Comparison of ENCODE assay signal across 39 cellular contexts in the genomic region with DNA sequence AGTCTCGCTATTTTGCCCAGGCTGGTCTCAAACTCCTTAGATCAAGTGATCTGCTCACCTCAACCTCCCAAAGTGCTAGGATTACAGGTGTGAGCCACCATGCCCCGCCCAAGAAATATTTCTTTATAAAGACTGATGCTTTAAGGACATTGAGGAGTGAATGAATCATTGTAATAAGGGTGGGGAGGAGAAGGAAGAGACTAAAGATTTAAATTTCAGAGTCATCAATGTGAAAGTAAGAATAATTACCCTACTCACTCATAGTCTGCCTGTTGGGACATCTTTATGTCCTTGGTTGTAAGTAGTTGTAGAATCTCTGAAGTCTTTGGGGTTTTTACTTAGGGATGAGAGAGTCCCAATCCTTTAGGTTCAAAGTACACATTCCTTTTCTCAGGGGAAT. TPM values are rescaled to one million over a fixed set of nuclear protein-coding genes. Genes with fewer than 3 reads are reported as not detected.
DNase-seq lines count a peak whose midpoint lies in the region; ATAC-seq, FAIRE-seq and TF ChIP-seq lines count a peak whose summit lies in the region.
"Had no signal": no experiment of that assay in that cellular context is flagged by ENCODE, and none has a peak within 500 bp of the region (broad histone marks: within the 10 kb centered on the region; RNA-seq: fewer than 3 reads in every experiment).

No MANE protein-coding gene starts in this region.

- no peak overlapping the region for H3K4me3 ChIP-seq in A549
- H3K4me3 ChIP-seq in DOHH2 (ENCODE audit: low read length) = no peak overlapping the region
- H3K4me3 ChIP-seq in PC-3 (ENCODE audit: low read length) = no peak overlapping the region
- no peak overlapping the region for H3K4me3 ChIP-seq in esophagus muscularis mucosa
- H3K4me3 ChIP-seq in CD8-positive, alpha-beta memory T cell (ENCODE audit: low read length) = no peak overlapping the region
- H3K4me3 ChIP-seq: BLaER1, body of pancreas, gastroesophageal sphincter, lower lobe of right lung, upper lobe of right lung had no signal

- 0 out of 3 replicates have a peak, but pooled peaks cover 2% of the 10 kb centered on the region for H3K9me3 ChIP-seq in A549
- H3K9me3 ChIP-seq in DOHH2 (ENCODE audit: control insufficient read depth, insufficient read depth, low read length) = peaks cover 7% of the 10 kb centered on the region; the same call in 1 of the 2 replicates
- no peaks in the 10 kb centered on the region for H3K9me3 ChIP-seq in PC-3 (ENCODE audit: low read length)
- H3K9me3 ChIP-seq in esophagus muscularis mucosa = no peaks in the 10 kb centered on the region
- H3K9me3 ChIP-seq in CD8-positive, alpha-beta memory T cell (ENCODE audit: low read length) = peaks cover 5% of the 10 kb centered on the region
- H3K9me3 ChIP-seq: body of pancreas, gastroesophageal sphincter, lower lobe of right lung, upper lobe of right lung had no signal

- peak overlapping the region; percentile 39 for H3K4me2 ChIP-seq in A549
- 0 out of 2 replicates have a peak overlapping the region, but pooled peaks have one; percentile 16 for H3K4me2 ChIP-seq in DOHH2 (ENCODE audit: low read length)
- 0 out of 2 replicates have a peak overlapping the region, but pooled peaks have one; percentile 5 for H3K4me2 ChIP-seq in PC-3 (ENCODE audit: low read length)
- H3K4me2 ChIP-seq: BLaER1 had no signal

- TF ChIP-seq POLR2A in A549 (IDR thresholded peaks at IDR 0.05; ENCODE audit: low read length) (no peak), esophagus muscularis mucosa (IDR thresholded peaks at IDR 0.05; ENCODE audit: low read depth) (no peak)

- CTCF ChIA-PET in A549 (lab: Yijun Ruan, JAX) (no interaction called here), PC-3 (lab: Charles Lee) (no interaction called here)
- CTCF ChIA-PET in CD8-positive, alpha-beta memory T cell (lab: Charles Lee) = no interaction called here

- peaks cover 4 to 10% (median 7%) of the 10 kb centered on the region in 3 donors for H3K36me3 Mint-ChIP-seq in CD8-positive, alpha-beta memory T cell
- H3K36me3 Mint-ChIP-seq: natural killer cell treated with Interleukin-12 subunit alpha and Interleukin-12 subunit beta and Interleukin-15 and Interleukin-18, amount 100 ng/mL, for 72 hours had no signal

- no peaks in the 10 kb centered on the region for H3K9me2 ChIP-seq in DOHH2 (replicated peaks; ENCODE audit: control insufficient read depth, low read length)
- no peaks in the 10 kb centered on the region for H3K9me2 ChIP-seq in PC-3 (replicated peaks; ENCODE audit: low read length)

- H2AFZ ChIP-seq in PC-3 (ENCODE audit: low read length) = no peak overlapping the region

- POLR2A ChIA-PET in A549 (lab: Yijun Ruan, JAX) = no interaction called here
- POLR2A ChIA-PET in PC-3 (lab: Charles Lee; ENCODE audit: unreplicated experiment) = no interaction called here
- POLR2A ChIA-PET in CD8-positive, alpha-beta memory T cell (lab: Charles Lee) = no interaction called here

- no peak for DNase-seq in A549 (ENCODE audit: low read depth in 1 of 2, low spot score in 1 of 2)
- peak; percentile 49 for DNase-seq in PC-3
- DNase-seq in foreskin keratinocyte = peak in 1 of 2 donors; percentile 75
- no peak for DNase-seq in esophagus muscularis mucosa (ENCODE audit: extremely low spot score)
- DNase-seq in T1000 (lab: John Stamatoyannopoulos, UW) = no peak
- no peak for DNase-seq in HuH-7.5 (ENCODE audit: low spot score)
- no peak for DNase-seq in CD8-positive, alpha-beta memory T cell
- DNase-seq: activated CD4-positive, alpha-beta T cell treated with anti-CD3 and anti-CD28 coated beads for 48 hours; activated gamma-delta T cell treated with Interleukin-2 at 50 U/mL for 16 hours; activated T-cell treated with anti-CD3 and anti-CD28 coated beads, Interleukin-2, amount 50 U/mL, for 24 hours; body of pancreas; cerebellar nuclear complex; dermis blood vessel endothelial cell; DMS153; KBM-7; kidney glomerular epithelial cell; lower lobe of right lung; MM.1S; NCI-H1417; NCI-H2029 treated with DMSO at 0.1 percent for 48 hours; NCI-H524 treated with DMSO at 0.1 percent for 48 hours; SHP77 treated with DMSO at 0.1 percent for 48 hours; stimulated activated CD4-positive, alpha-beta T cell treated with anti-CD3 and anti-CD28 coated beads, Interleukin-15, amount 100 ng/mL, for 24 hours; stimulated activated CD4-positive, alpha-beta T cell treated with anti-CD3 and anti-CD28 coated beads, Interleukin-4, amount 100 ng/mL, for 4 hours; substantia nigra; upper lobe of right lung had no signal

- TF ChIP-seq EP300 in A549 (IDR thresholded peaks at IDR 0.05) (no peak), esophagus muscularis mucosa (IDR thresholded peaks at IDR 0.05) (no peak)

- peaks cover 0 to 7% (median 5%) of the 10 kb centered on the region in 5 donors for H3K9me3 Mint-ChIP-seq in CD8-positive, alpha-beta memory T cell
- H3K9me3 Mint-ChIP-seq: natural killer cell treated with Interleukin-12 subunit alpha and Interleukin-12 subunit beta and Interleukin-15 and Interleukin-18, amount 100 ng/mL, for 72 hours had no signal

- TF ChIP-seq CTCF in A549 (IDR thresholded peaks at IDR 0.05) = no peak
- no peak for TF ChIP-seq CTCF in DOHH2 (IDR thresholded peaks at IDR 0.05; ENCODE audit: low read depth, low read length, poor library complexity, severe bottlenecking)
- no peak for TF ChIP-seq CTCF in PC-3 (conservative IDR thresholded peaks at IDR 0.05; ENCODE audit: low read depth, low read length)
- TF ChIP-seq CTCF in foreskin keratinocyte (conservative IDR thresholded peaks at IDR 0.05) = no peak
- TF ChIP-seq CTCF in esophagus muscularis mucosa (IDR thresholded peaks at IDR 0.05) = no peak

- peaks cover 50 to 87% (median 74%) of the 10 kb centered on the region in 3 donors for H3K4me1 Mint-ChIP-seq in CD8-positive, alpha-beta memory T cell

- no peak overlapping the region for H3K27ac ChIP-seq in A549
- no peak overlapping the region for H3K27ac ChIP-seq in DOHH2 (ENCODE audit: low read depth, low read length)
- H3K27ac ChIP-seq in PC-3 (ENCODE audit: low read length) = no peak overlapping the region
- H3K27ac ChIP-seq in foreskin keratinocyte = peak overlapping the region; percentile 43
- H3K27ac ChIP-seq in esophagus muscularis mucosa (replicated peaks in 1 of 4) = no peak overlapping the region
- H3K27ac ChIP-seq in CD8-positive, alpha-beta memory T cell (ENCODE audit: low read depth, low read length) = no peak overlapping the region
- H3K27ac ChIP-seq: BLaER1, body of pancreas, gastroesophageal sphincter, lower lobe of right lung, upper lobe of right lung had no signal

- peaks cover 99% of the 10 kb centered on the region for H3K79me2 ChIP-seq in DOHH2 (ENCODE audit: control insufficient read depth, low read length)
- peaks cover 100% of the 10 kb centered on the region for H3K79me2 ChIP-seq in PC-3 (ENCODE audit: low read length)

- H3K36me3 ChIP-seq in DOHH2 (ENCODE audit: control insufficient read depth, low read length) (peaks cover 23% of the 10 kb centered on the region), PC-3 (ENCODE audit: low read depth, low read length) (peaks cover 18% of the 10 kb centered on the region), esophagus muscularis mucosa (no peaks in the 10 kb centered on the region)
- H3K36me3 ChIP-seq in CD8-positive, alpha-beta memory T cell (ENCODE audit: insufficient read depth, low read length) = no peaks in the 10 kb centered on the region
- H3K36me3 ChIP-seq: gastroesophageal sphincter, lower lobe of right lung, upper lobe of right lung had no signal

- ATAC-seq in A549 (no peak), PC-3 (no peak; the same call in 1 of the 2 replicates), foreskin keratinocyte (peak; percentile 57)
- ATAC-seq: body of pancreas; gastroesophageal sphincter; lower lobe of right lung; natural killer cell treated with Interleukin-12 subunit alpha and Interleukin-12 subunit beta and Interleukin-15 and Interleukin-18, amount 100 ng/mL, for 72 hours; Panc1; upper lobe of right lung had no signal

- TF ChIP-seq RAD21 in A549 (conservative IDR thresholded peaks at IDR 0.05 in 1 of 2, IDR thresholded peaks at IDR 0.05 in 1 of 2) = no peak

- H3K27me3 ChIP-seq in DOHH2 (ENCODE audit: control insufficient read depth, low read length) = no peaks in the 10 kb centered on the region
- no peaks in the 10 kb centered on the region for H3K27me3 ChIP-seq in PC-3 (ENCODE audit: low read length)
- H3K27me3 ChIP-seq in foreskin keratinocyte = no peaks in the 10 kb centered on the region
- no peaks in the 10 kb centered on the region for H3K27me3 ChIP-seq in esophagus muscularis mucosa
- no peaks in the 10 kb centered on the region for H3K27me3 ChIP-seq in CD8-positive, alpha-beta memory T cell (ENCODE audit: insufficient read depth, low read length, poor library complexity, severe bottlenecking)
- H3K27me3 ChIP-seq: BLaER1, body of pancreas, gastroesophageal sphincter, upper lobe of right lung had no signal

- BruUV-seq in PC-3 (replicated peaks; lab: Mats Ljungman, UMichigan) = no TSS peak

- H3F3A ChIP-seq in DOHH2 (ENCODE audit: control insufficient read depth, insufficient read depth) (peaks cover 10% of the 10 kb centered on the region), PC-3 (ENCODE audit: low read length, unreplicated experiment) (no peaks in the 10 kb centered on the region)

- H4K20me1 ChIP-seq in DOHH2 (ENCODE audit: control insufficient read depth, insufficient read depth, low read depth, low read length) (peaks cover 6% of the 10 kb centered on the region; the same call in 1 of the 2 replicates), PC-3 (ENCODE audit: low read length) (peaks cover 85% of the 10 kb centered on the region)

- no peaks in the 10 kb centered on the region for H3K27me3 Mint-ChIP-seq in CD8-positive, alpha-beta memory T cell
- H3K27me3 Mint-ChIP-seq: activated T-cell treated with anti-CD3 and anti-CD28 coated beads, Interleukin-2, amount 50 U/mL, for 24 hours; natural killer cell treated with Interleukin-12 subunit alpha and Interleukin-12 subunit beta and Interleukin-15 and Interleukin-18, amount 100 ng/mL, for 72 hours had no signal

- intact Hi-C loops in PC-3 (cut with micrococcal nuclease) = no loop called here
- intact Hi-C loops in esophagus muscularis mucosa (cut with DNase I) = no loop called here

- H3K4me1 ChIP-seq in A549 (peaks cover 30% of the 10 kb centered on the region), DOHH2 (ENCODE audit: control insufficient read depth, low read length) (peaks cover 89% of the 10 kb centered on the region), PC-3 (ENCODE audit: insufficient read depth, low read length) (peaks cover 22% of the 10 kb centered on the region; the same call in 1 of the 2 replicates), foreskin keratinocyte (peaks cover 7% of the 10 kb centered on the region), esophagus muscularis mucosa (peaks cover 0 to 11% (median 5%) of the 10 kb centered on the region in 4 donors)
- H3K4me1 ChIP-seq in CD8-positive, alpha-beta memory T cell (ENCODE audit: insufficient read depth, low read length) = peaks cover 7% of the 10 kb centered on the region
- H3K4me1 ChIP-seq: upper lobe of right lung had no signal

- H3K27ac Mint-ChIP-seq in CD8-positive, alpha-beta memory T cell = peak overlapping the region in 1 of 8 donors; percentile 72
- H3K27ac Mint-ChIP-seq: activated T-cell treated with anti-CD3 and anti-CD28 coated beads, Interleukin-2, amount 50 U/mL, for 24 hours; natural killer cell treated with Interleukin-12 subunit alpha and Interleukin-12 subunit beta and Interleukin-15 and Interleukin-18, amount 100 ng/mL, for 72 hours; T-helper 2 cell treated with Interferon-gamma antibody and Interleukin-4, amounts not matched to agents 5 μg/mL and 100 μg/mL, for 36 hours had no signal

- WGBS in A549 (ENCODE audit: missing lambda C conversion rate) = 92% methylated on average over 2 of the region's 2 CpGs
- WGBS in esophagus muscularis mucosa = 89% methylated on average over 2 of the region's 2 CpGs

- FAIRE-seq in A549 (lab: Jason Lieb, UNC) = no peak

- H3K9ac ChIP-seq in PC-3 (ENCODE audit: low read length) = no peak overlapping the region
- H3K9ac ChIP-seq: BLaER1 had no signal

- H3K4me3 Mint-ChIP-seq in CD8-positive, alpha-beta memory T cell = no peak overlapping the region
- H3K4me3 Mint-ChIP-seq: activated T-cell treated with anti-CD3 and anti-CD28 coated beads, Interleukin-2, amount 50 U/mL, for 24 hours; natural killer cell treated with Interleukin-12 subunit alpha and Interleukin-12 subunit beta and Interleukin-15 and Interleukin-18, amount 100 ng/mL, for 72 hours; T-helper 2 cell treated with Interferon-gamma antibody and Interleukin-4, amounts not matched to agents 5 μg/mL and 100 μg/mL, for 36 hours had no signal

RNA-seq across cellular contexts. Expression of a gene that starts 7.3 kb away (rescaled TPM):
- polyA plus RNA-seq in A549 (2011; rRNA removed) (71.8 and 80.3 TPM in 2 replicates), A549 (2017; fragmentation: RNase III; extraction: RNeasy Plus Mini Kit Qiagen cat#74134 plus additional on column Dnase treatment) (63.7 to 67.6 TPM (median 66.4 TPM) in 3 replicates), foreskin keratinocyte (83.3 and 84.3 TPM in 2 replicates)
- polyA plus RNA-seq in A549 (2012; cell fraction: cytosol; rRNA removed) = 58.9 and 65.8 TPM in 2 replicates
- 58.4 and 107 TPM in 2 replicates for polyA plus RNA-seq in A549 (2012; cell fraction: nucleus; rRNA removed)
- polyA minus RNA-seq in A549 (2011; rRNA and poly(A)+ RNA removed) = 81.8 and 87.9 TPM in 2 replicates
- total RNA-seq in PC-3 (2014; rRNA removed) (186 and 229 TPM in 2 replicates), foreskin keratinocyte (122 and 126 TPM in 2 replicates), esophagus muscularis mucosa (10 to 100 TPM; 39.0 to 70.2 (median 51.1) TPM)
- total RNA-seq in CD8-positive, alpha-beta memory T cell = 10 to 100 TPM; 57.5 to 59.9 TPM
- polyA plus RNA-seq in CD8-positive, alpha-beta memory T cell = 49.4 TPM

RNA-seq across cellular contexts. Expression of a gene that starts 10.9 kb away (rescaled TPM):
- not detected in 2 replicates for polyA plus RNA-seq in A549 (2011; rRNA removed)
- not detected in 2 replicates for polyA plus RNA-seq in A549 (2012; cell fraction: cytosol; rRNA removed)
- not detected in 2 replicates for polyA plus RNA-seq in A549 (2012; cell fraction: nucleus; rRNA removed)
- not detected in 3 replicates for polyA plus RNA-seq in A549 (2017; fragmentation: RNase III; extraction: RNeasy Plus Mini Kit Qiagen cat#74134 plus additional on column Dnase treatment)
- polyA minus RNA-seq in A549 (2011; rRNA and poly(A)+ RNA removed) = not detected in 2 replicates
- not detected in 2 replicates for total RNA-seq in PC-3 (2014; rRNA removed)
- not detected in 2 replicates for total RNA-seq in foreskin keratinocyte
- polyA plus RNA-seq in foreskin keratinocyte = 0.19 TPM in 1 of 2 replicates, not detected in the other
- not detected for total RNA-seq in esophagus muscularis mucosa
- total RNA-seq in CD8-positive, alpha-beta memory T cell = not detected
- polyA plus RNA-seq in CD8-positive, alpha-beta memory T cell = not detected
- total RNA-seq: body of pancreas; dermis blood vessel endothelial cell; G401; gastroesophageal sphincter; HT1080; lower lobe of right lung; mononuclear cell; natural killer cell treated with Interleukin-12 subunit alpha and Interleukin-12 subunit beta and Interleukin-15 and Interleukin-18, amount 100 ng/mL, for 72 hours; omental fat pad; pulmonary artery endothelial cell; upper lobe of right lung had no signal
- polyA plus RNA-seq: adipose tissue, fibroblast of lung had no signal

RNA-seq across cellular contexts. Expression of a gene that starts 53.9 kb away (rescaled TPM):
- polyA plus RNA-seq in A549 (2011; rRNA removed) = not detected in 2 replicates
- not detected in 2 replicates for polyA plus RNA-seq in A549 (2012; cell fraction: cytosol; rRNA removed)
- not detected in 2 replicates for polyA plus RNA-seq in A549 (2012; cell fraction: nucleus; rRNA removed)
- polyA plus RNA-seq in A549 (2017; fragmentation: RNase III; extraction: RNeasy Plus Mini Kit Qiagen cat#74134 plus additional on column Dnase treatment) = not detected in 3 replicates
- not detected in 2 replicates for polyA minus RNA-seq in A549 (2011; rRNA and poly(A)+ RNA removed)
- total RNA-seq in PC-3 (2014; rRNA removed) = not detected in 2 replicates
- not detected in 2 replicates for total RNA-seq in foreskin keratinocyte
- not detected in 2 replicates for polyA plus RNA-seq in foreskin keratinocyte
- total RNA-seq in esophagus muscularis mucosa = not detected
- total RNA-seq in CD8-positive, alpha-beta memory T cell = not detected
- polyA plus RNA-seq in CD8-positive, alpha-beta memory T cell = not detected
- total RNA-seq: body of pancreas; dermis blood vessel endothelial cell; fibroblast of lung; G401; gastroesophageal sphincter; HT1080; lower lobe of right lung; mononuclear cell; natural killer cell treated with Interleukin-12 subunit alpha and Interleukin-12 subunit beta and Interleukin-15 and Interleukin-18, amount 100 ng/mL, for 72 hours; omental fat pad; pulmonary artery endothelial cell; upper lobe of right lung had no signal
- polyA plus RNA-seq: adipose tissue, fibroblast of lung had no signal
